ENCODE assay signal across 21 cellular contexts in genomic region chr1:180201451-180202200, GRCh38. TPM values are rescaled to one million over a fixed set of nuclear protein-coding genes. Genes with fewer than 3 reads are reported as not detected.
"Had no signal": no experiment of that assay in that cellular context is flagged by ENCODE, and none has a peak within 500 bp of the region (broad histone marks: within the 10 kb centered on the region; RNA-seq: fewer than 3 reads in every experiment).

No MANE protein-coding gene starts in this region.

- H3K27me3 ChIP-seq: esophagus squamous epithelium, neural progenitor cell, right atrium auricular region, tibial artery, upper lobe of right lung, vagina had no signal

- H3K9me3 Mint-ChIP-seq: immature natural killer cell; memory B cell; mesothelial cell of epicardium; natural killer cell; neural progenitor cell; stimulated activated naive CD8-positive, alpha-beta T cell treated with anti-CD3 and anti-CD28 coated beads, Interleukin-15, Interleukin-2, amounts not matched to agents 100 ng/mL and 50 ng/mL, for 24 hours had no signal

- ATAC-seq: lower lobe of right lung, natural killer cell, upper lobe of right lung had no signal

- FAIRE-seq: keratinocyte had no signal

- H3K4me2 ChIP-seq: neural progenitor cell, smooth muscle cell had no signal

- H3K36me3 ChIP-seq: neural progenitor cell had no signal

- H3K4me1 Mint-ChIP-seq: immature natural killer cell, memory B cell, mesothelial cell of epicardium had no signal

- H3K27me3 Mint-ChIP-seq: memory B cell; stimulated activated naive CD8-positive, alpha-beta T cell treated with anti-CD3 and anti-CD28 coated beads, Interleukin-15, Interleukin-2, amounts not matched to agents 100 ng/mL and 50 ng/mL, for 24 hours had no signal

- H3K27ac ChIP-seq: esophagus squamous epithelium, left ventricle myocardium inferior, lower lobe of right lung, neural progenitor cell, right atrium auricular region, tibial artery, upper lobe of right lung, vagina had no signal

- H2AFZ ChIP-seq: neural progenitor cell had no signal

- H3K4me3 ChIP-seq: esophagus squamous epithelium, left ventricle myocardium inferior, lower lobe of right lung, neural progenitor cell, right atrium auricular region, smooth muscle cell, tibial artery, upper lobe of right lung, vagina had no signal

- H3K9me3 ChIP-seq: esophagus squamous epithelium, left ventricle myocardium inferior, lower lobe of right lung, right atrium auricular region, tibial artery, upper lobe of right lung, vagina had no signal

- H3K36me3 Mint-ChIP-seq: memory B cell, mesothelial cell of epicardium, natural killer cell, neural progenitor cell had no signal

- H3K27ac Mint-ChIP-seq: immature natural killer cell; memory B cell; mesothelial cell of epicardium; natural killer cell; neural progenitor cell; stimulated activated naive CD8-positive, alpha-beta T cell treated with anti-CD3 and anti-CD28 coated beads, Interleukin-15, Interleukin-2, amounts not matched to agents 100 ng/mL and 50 ng/mL, for 24 hours had no signal

- DNase-seq: cortex of kidney; effector memory CD4-positive, alpha-beta T cell; esophagus squamous epithelium; foreskin fibroblast; immature natural killer cell; left ventricle myocardium inferior; lower lobe of right lung; natural killer cell; stimulated activated CD4-positive, alpha-beta T cell treated with anti-CD3 and anti-CD28 coated beads, Interleukin-2, amount 100 ng/mL, for 48 hours; tibial artery; upper lobe of right lung had no signal

- H3K4me1 ChIP-seq: left ventricle myocardium inferior, lower lobe of right lung, right atrium auricular region, tibial artery, upper lobe of right lung, vagina had no signal

- H3K9ac ChIP-seq: neural progenitor cell had no signal

- H3K4me3 Mint-ChIP-seq: immature natural killer cell; memory B cell; mesothelial cell of epicardium; natural killer cell; neural progenitor cell; stimulated activated naive CD8-positive, alpha-beta T cell treated with anti-CD3 and anti-CD28 coated beads, Interleukin-15, Interleukin-2, amounts not matched to agents 100 ng/mL and 50 ng/mL, for 24 hours had no signal

RNA-seq across cellular contexts. Expression of gene LHX4, which starts 28.4 kb away (rescaled TPM):
- total RNA-seq: epithelial cell of proximal tubule, left ventricle myocardium inferior, lower lobe of right lung, right atrium auricular region, smooth muscle cell, temporal lobe, upper lobe of right lung had no signal
- polyA plus RNA-seq: keratinocyte, smooth muscle cell had no signal
